ENCODE assay signal across 1 cellular context in the genomic region with DNA sequence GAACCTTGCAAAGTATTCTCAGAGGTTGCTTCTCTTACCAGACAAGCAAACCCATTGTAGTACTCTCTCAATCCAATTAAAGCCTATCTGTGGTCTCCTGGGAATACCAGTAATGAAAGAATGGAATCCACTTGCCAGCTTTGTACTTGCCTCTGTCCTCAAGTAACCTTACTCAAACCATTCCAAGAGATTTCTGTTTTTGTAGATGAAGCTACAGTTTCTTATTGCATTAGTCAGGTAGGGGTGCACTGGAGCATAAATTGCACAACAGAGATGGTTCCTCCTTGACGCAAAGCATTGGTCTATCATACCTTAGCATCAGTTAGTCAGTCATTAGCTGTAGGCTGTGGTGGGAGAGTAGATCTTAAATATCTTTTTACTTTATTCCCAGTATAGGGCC.
TF ChIP-seq lines count a peak whose summit lies in the region.

No MANE protein-coding gene starts in this region.

TF ChIP-seq in GM12878, 131 proteins besides CTCF, POLR2A, EP300 and RAD21:
- no peak for TF ChIP-seq SMC3 (IDR thresholded peaks at IDR 0.05; ENCODE audit: borderline replicate concordance, low read length)
- no peak for TF ChIP-seq BHLHE40 (IDR thresholded peaks at IDR 0.05; ENCODE audit: borderline replicate concordance in 1 of 2, low read depth in 2 of 2, low read length in 1 of 2)
- no peak for TF ChIP-seq CBFB (IDR thresholded peaks at IDR 0.05; ENCODE audit: low read depth)
- no peak for TF ChIP-seq IKZF1 (conservative IDR thresholded peaks at IDR 0.05)
- no peak for TF ChIP-seq CBX3 (IDR thresholded peaks at IDR 0.05; ENCODE audit: borderline replicate concordance, low read depth)
- TF ChIP-seq TCF12 (IDR thresholded peaks at IDR 0.05; ENCODE audit: low read depth, low read length): no peak
- TF ChIP-seq GATAD2B (conservative IDR thresholded peaks at IDR 0.05; ENCODE audit: low read depth): no peak
- TF ChIP-seq, protein P1, sequence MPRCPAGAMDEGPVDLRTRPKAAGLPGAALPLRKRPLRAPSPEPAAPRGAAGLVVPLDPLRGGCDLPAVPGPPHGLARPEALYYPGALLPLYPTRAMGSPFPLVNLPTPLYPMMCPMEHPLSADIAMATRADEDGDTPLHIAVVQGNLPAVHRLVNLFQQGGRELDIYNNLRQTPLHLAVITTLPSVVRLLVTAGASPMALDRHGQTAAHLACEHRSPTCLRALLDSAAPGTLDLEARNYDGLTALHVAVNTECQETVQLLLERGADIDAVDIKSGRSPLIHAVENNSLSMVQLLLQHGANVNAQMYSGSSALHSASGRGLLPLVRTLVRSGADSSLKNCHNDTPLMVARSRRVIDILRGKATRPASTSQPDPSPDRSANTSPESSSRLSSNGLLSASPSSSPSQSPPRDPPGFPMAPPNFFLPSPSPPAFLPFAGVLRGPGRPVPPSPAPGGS (IDR thresholded peaks at IDR 0.05; ENCODE audit: borderline replicate concordance, insufficient read depth, low read depth, low read length, poor library complexity, severe bottlenecking): no peak
- no peak for TF ChIP-seq LARP7 (IDR thresholded peaks at IDR 0.05)
- TF ChIP-seq, protein P2, sequence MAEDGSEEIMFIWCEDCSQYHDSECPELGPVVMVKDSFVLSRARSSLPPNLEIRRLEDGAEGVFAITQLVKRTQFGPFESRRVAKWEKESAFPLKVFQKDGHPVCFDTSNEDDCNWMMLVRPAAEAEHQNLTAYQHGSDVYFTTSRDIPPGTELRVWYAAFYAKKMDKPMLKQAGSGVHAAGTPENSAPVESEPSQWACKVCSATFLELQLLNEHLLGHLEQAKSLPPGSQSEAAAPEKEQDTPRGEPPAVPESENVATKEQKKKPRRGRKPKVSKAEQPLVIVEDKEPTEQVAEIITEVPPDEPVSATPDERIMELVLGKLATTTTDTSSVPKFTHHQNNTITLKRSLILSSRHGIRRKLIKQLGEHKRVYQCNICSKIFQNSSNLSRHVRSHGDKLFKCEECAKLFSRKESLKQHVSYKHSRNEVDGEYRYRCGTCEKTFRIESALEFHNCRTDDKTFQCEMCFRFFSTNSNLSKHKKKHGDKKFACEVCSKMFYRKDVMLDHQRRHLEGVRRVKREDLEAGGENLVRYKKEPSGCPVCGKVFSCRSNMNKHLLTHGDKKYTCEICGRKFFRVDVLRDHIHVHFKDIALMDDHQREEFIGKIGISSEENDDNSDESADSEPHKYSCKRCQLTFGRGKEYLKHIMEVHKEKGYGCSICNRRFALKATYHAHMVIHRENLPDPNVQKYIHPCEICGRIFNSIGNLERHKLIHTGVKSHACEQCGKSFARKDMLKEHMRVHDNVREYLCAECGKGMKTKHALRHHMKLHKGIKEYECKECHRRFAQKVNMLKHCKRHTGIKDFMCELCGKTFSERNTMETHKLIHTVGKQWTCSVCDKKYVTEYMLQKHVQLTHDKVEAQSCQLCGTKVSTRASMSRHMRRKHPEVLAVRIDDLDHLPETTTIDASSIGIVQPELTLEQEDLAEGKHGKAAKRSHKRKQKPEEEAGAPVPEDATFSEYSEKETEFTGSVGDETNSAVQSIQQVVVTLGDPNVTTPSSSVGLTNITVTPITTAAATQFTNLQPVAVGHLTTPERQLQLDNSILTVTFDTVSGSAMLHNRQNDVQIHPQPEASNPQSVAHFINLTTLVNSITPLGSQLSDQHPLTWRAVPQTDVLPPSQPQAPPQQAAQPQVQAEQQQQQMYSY (CRISPR knock-in tag; IDR thresholded peaks at IDR 0.05): no peak
- no peak for TF ChIP-seq POLR2AphosphoS5 (IDR thresholded peaks at IDR 0.05; ENCODE audit: low read length)
- no peak for TF ChIP-seq POU2F2 (IDR thresholded peaks at IDR 0.05; ENCODE audit: borderline replicate concordance, low read depth, low read length)
